In the genomic region with DNA sequence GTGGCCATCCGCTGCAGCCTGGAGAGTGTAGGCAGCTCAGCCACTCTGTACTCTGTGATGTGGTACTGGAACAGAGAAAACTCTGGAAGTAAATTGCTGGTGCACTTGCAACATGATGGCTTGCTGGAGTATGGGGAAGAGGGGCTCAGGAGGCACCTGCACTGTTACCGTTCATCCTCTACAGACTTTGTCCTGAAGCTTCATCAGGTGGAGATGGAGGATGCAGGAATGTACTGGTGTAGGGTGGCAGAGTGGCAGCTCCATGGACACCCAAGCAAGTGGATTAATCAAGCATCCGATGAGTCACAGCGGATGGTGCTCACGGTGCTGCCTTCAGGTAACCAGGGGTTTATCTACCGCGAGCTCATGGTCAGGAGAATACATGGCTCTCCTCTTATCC, we compare ENCODE assay signal across 5 cellular contexts. TPM values are rescaled to one million over a fixed set of nuclear protein-coding genes. Genes with fewer than 3 reads are reported as not detected.
"Had no signal": no experiment of that assay in that cellular context is flagged by ENCODE, and none has a peak within 500 bp of the region (broad histone marks: within the 10 kb centered on the region; RNA-seq: fewer than 3 reads in every experiment).

No MANE protein-coding gene starts in this region.

- DNase-seq: H9, HCEC 1CT, IMR-90 had no signal

- H3K4me1 Mint-ChIP-seq: GM23338, H9 had no signal

- H3K27ac Mint-ChIP-seq: GM23338, H9 had no signal

- ATAC-seq: GM23338, K562 had no signal

- H3K9me3 Mint-ChIP-seq: GM23338, H9 had no signal

- H3K4me3 ChIP-seq: GM23338, K562 had no signal

- H3K4me3 Mint-ChIP-seq: GM23338, H9 had no signal

RNA-seq across cellular contexts. Expression of a gene that starts 24.0 kb away (rescaled TPM):
- total RNA-seq: IMR-90 had no signal
